In the genomic region with DNA sequence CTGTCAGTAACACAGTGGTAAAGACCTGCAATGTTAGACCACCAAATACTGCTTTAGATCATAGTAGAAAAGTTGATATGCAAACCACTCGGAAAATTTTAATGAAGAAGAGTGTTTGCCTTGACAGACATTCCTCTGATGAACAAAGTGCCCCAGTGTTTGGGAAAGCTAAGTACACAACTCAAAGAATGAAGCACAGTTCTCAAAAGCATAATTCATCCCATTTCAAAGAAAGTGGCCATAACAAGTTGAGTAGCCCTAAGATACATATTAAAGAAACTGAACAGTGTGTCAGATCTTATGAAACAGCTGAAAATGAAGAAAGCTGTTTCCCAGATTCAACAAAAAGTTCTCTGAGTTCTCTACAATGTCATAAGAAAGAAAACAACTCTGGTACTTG, we compare ENCODE assay signal across 1 cellular context.
TF ChIP-seq lines count a peak whose summit lies in the region.

No MANE protein-coding gene starts in this region.

TF ChIP-seq in HepG2, 621 proteins besides CTCF, POLR2A, EP300 and RAD21:
- no peak for TF ChIP-seq RBAK (CRISPR knock-in tag; IDR thresholded peaks at IDR 0.05)
- TF ChIP-seq ELF1 (CRISPR knock-in tag; IDR thresholded peaks at IDR 0.05) = no peak
- TF ChIP-seq KAT2B (IDR thresholded peaks at IDR 0.05; ENCODE audit: borderline replicate concordance, low read depth, low read length) = no peak
- TF ChIP-seq SIX4 (CRISPR knock-in tag; IDR thresholded peaks at IDR 0.05) = no peak
- no peak for TF ChIP-seq FOXA1 (IDR thresholded peaks at IDR 0.05)
- TF ChIP-seq FOXA1 (CRISPR knock-in tag; IDR thresholded peaks at IDR 0.05) = peak; percentile 34; the same call in 1 of the 2 replicates
- peak; percentile 71 for TF ChIP-seq ZNF629 (CRISPR knock-in tag; conservative IDR thresholded peaks at IDR 0.05)
- TF ChIP-seq ISL2 (CRISPR knock-in tag; IDR thresholded peaks at IDR 0.05) = peak; percentile 46; the same call in 1 of the 2 replicates
- TF ChIP-seq MTA1 (CRISPR knock-in tag; IDR thresholded peaks at IDR 0.05; ENCODE audit: borderline replicate concordance) = no peak
- TF ChIP-seq AGO2 (optimal IDR thresholded peaks at IDR 0.05; ENCODE audit: low read depth, low read length) = peak; percentile 33
- TF ChIP-seq HES4 (CRISPR knock-in tag; IDR thresholded peaks at IDR 0.05; ENCODE audit: borderline replicate concordance) = no peak
- no peak for TF ChIP-seq REL (CRISPR knock-in tag; conservative IDR thresholded peaks at IDR 0.05)
- no peak for TF ChIP-seq MTF1 (CRISPR knock-in tag; IDR thresholded peaks at IDR 0.05)
